Comparison of ENCODE assay signal across 1 cellular context in genomic region chr2:219629976-219630695, GRCh38.
TF ChIP-seq lines count a peak whose summit lies in the region.

No MANE protein-coding gene starts in this region.

TF ChIP-seq in GM12878, 131 proteins besides CTCF, POLR2A, EP300 and RAD21:
- TF ChIP-seq RAD51 (IDR thresholded peaks at IDR 0.05) (no peak), SREBF1 (IDR thresholded peaks at IDR 0.05; ENCODE audit: low read length) (no peak), BRCA1 (IDR thresholded peaks at IDR 0.05; ENCODE audit: low read depth, low read length) (no peak), RBBP5 (conservative IDR thresholded peaks at IDR 0.05) (no peak), E4F1 (IDR thresholded peaks at IDR 0.05; ENCODE audit: borderline replicate concordance, partially characterized antibody) (no peak), POLR2AphosphoS2 (IDR thresholded peaks at IDR 0.05; ENCODE audit: low read depth, low read length) (no peak), USF1 (IDR thresholded peaks at IDR 0.05; ENCODE audit: borderline replicate concordance, extremely low read length, insufficient read depth, low read depth, low read length) (no peak), IRF4 (IDR thresholded peaks at IDR 0.05; ENCODE audit: low read depth, low read length) (no peak), IKZF2 (IDR thresholded peaks at IDR 0.05) (no peak), IRF5 (IDR thresholded peaks at IDR 0.05; ENCODE audit: borderline replicate concordance) (no peak), FOXM1 (IDR thresholded peaks at IDR 0.05; ENCODE audit: low read depth, low read length) (no peak), CEBPZ (IDR thresholded peaks at IDR 0.05; ENCODE audit: low read depth, low read length) (no peak), RCOR1 (conservative IDR thresholded peaks at IDR 0.05; ENCODE audit: low read depth, low read length) (no peak), LARP7 (IDR thresholded peaks at IDR 0.05) (no peak)
TF ChIP-seq in GM12878: peak in this region for 0.
